27 cellular contexts compared by ENCODE assay signal in the genomic region with DNA sequence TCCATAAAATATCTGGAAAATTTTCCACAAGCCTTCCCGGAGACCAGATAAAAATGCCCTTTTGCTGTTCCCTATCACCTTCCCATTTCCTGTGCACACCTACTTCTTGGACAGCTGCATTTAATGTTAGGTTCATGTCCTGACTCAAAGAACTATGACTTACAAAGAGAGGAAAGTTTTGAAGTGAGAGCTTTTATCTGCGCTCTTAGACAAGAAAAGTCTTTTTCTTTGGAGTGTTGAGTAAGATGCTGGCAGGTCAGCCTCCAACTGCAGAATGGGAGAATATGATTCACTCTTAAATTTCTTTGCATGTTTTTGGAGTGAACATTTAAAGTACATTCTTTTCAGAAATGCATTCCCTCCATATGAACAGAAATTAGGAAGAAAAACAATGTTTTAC.
A peak's percentile ranks its signal among the peaks of the same experiment; 100 is the strongest.
DNase-seq lines count a peak whose midpoint lies in the region; ATAC-seq and TF ChIP-seq lines count a peak whose summit lies in the region.
"Had no signal": no experiment of that assay in that cellular context is flagged by ENCODE, and none has a peak within 500 bp of the region (broad histone marks: within the 10 kb centered on the region; RNA-seq: fewer than 3 reads in every experiment).

No MANE protein-coding gene starts in this region.

- DNase-seq in SK-N-SH (no peak), cardiac fibroblast (ENCODE audit: low read depth in 2 of 2) (peak; percentile 76 to 81), right atrium auricular region (ENCODE audit: low spot score) (no peak), thoracic aorta (ENCODE audit: low spot score) (no peak), NCI-H524 treated with DMSO at 0.1 percent for 48 hours (lab: John Stamatoyannopoulos, UW) (no peak), T-helper 2 cell (no peak)
- DNase-seq: activated CD4-positive, alpha-beta T cell treated with anti-CD3 and anti-CD28 coated beads for 4 hours; activated naive CD4-positive, alpha-beta T cell treated with anti-CD3 and anti-CD28 coated beads, Interleukin-2, amount 10 ng/mL, durations not matched to agents 7 days and 5 days; activated T-cell treated with anti-CD3 and anti-CD28 coated beads, Interleukin-2, amount 50 U/mL, for 48 hours; BE2C; cortex of kidney; DMS53; GF-D8; islet precursor cell; Karpas-422; NCI-H1048; NCI-H187; NCI-H2227 treated with DMSO at 0.1 percent for 48 hours; PC-3; stimulated activated CD4-positive, alpha-beta T cell treated with anti-CD3 and anti-CD28 coated beads, Interleukin-4, amount 100 ng/mL, for 1 hour; stimulated activated naive CD8-positive, alpha-beta T cell treated with anti-CD3 and anti-CD28 coated beads, Interleukin-15, Interleukin-2, amounts not matched to agents 100 U/mL and 50 U/mL, for 24 hours; T-helper 1 cell had no signal

- no peaks in the 10 kb centered on the region for H4K20me1 ChIP-seq in SK-N-SH (ENCODE audit: insufficient read depth)

- 57% methylated on average over 2 of the region's 2 CpGs for WGBS in SK-N-SH (ENCODE audit: low lambda C conversion rate)

- H3K36me3 ChIP-seq in SK-N-SH (replicated peaks in 1 of 2; ENCODE audit: control insufficient read depth in 1 of 2, insufficient read depth in 2 of 2, low read length in 1 of 2) = no peaks in the 10 kb centered on the region
- no peaks in the 10 kb centered on the region for H3K36me3 ChIP-seq in right atrium auricular region
- H3K36me3 ChIP-seq in thoracic aorta = no peaks in the 10 kb centered on the region
- H3K36me3 ChIP-seq: BE2C, tibial nerve had no signal

- TF ChIP-seq EP300 in SK-N-SH (IDR thresholded peaks at IDR 0.05; ENCODE audit: borderline replicate concordance in 1 of 2, low read depth in 1 of 2, low read length in 1 of 2) = no peak

- no peaks in the 10 kb centered on the region for H3K9me2 ChIP-seq in SK-N-SH

- no peak overlapping the region for H3K9ac ChIP-seq in SK-N-SH

- peaks cover 14% of the 10 kb centered on the region for H3F3A ChIP-seq in SK-N-SH (replicated peaks; ENCODE audit: insufficient read depth)

- H3K79me2 ChIP-seq in SK-N-SH (ENCODE audit: insufficient read depth) = no peaks in the 10 kb centered on the region

- no peaks in the 10 kb centered on the region for H3K27me3 ChIP-seq in SK-N-SH (ENCODE audit: insufficient read depth)
- H3K27me3 ChIP-seq in right atrium auricular region = no peaks in the 10 kb centered on the region
- no peaks in the 10 kb centered on the region for H3K27me3 ChIP-seq in thoracic aorta (replicated peaks; ENCODE audit: insufficient read depth)
- H3K27me3 ChIP-seq: BE2C, tibial nerve had no signal

- H2AFZ ChIP-seq in SK-N-SH (ENCODE audit: low read depth) = no peak overlapping the region

- H3K4me3 ChIP-seq in SK-N-SH (ENCODE audit: low read depth in 2 of 2, low read length in 1 of 2) (no peak overlapping the region), cardiac fibroblast (replicated peaks in 1 of 2; ENCODE audit: low read depth in 2 of 2, low read length in 2 of 2) (no peak overlapping the region), right atrium auricular region (no peak overlapping the region), thoracic aorta (no peak overlapping the region)
- H3K4me3 ChIP-seq: lung, tibial nerve had no signal

- ATAC-seq in SK-N-SH treated with all-trans-retinoic acid at 6 μM for 48 hours (no peak), thoracic aorta (ENCODE audit: insufficient number of reproducible peaks, low FRiP score, low read depth) (no peak), GM18907 (IDR thresholded peaks at IDR 0.05; ENCODE audit: unreplicated experiment) (no peak)
- ATAC-seq: PC-3; stimulated activated naive CD8-positive, alpha-beta T cell treated with anti-CD3 and anti-CD28 coated beads, Interleukin-15, Interleukin-2, amounts not matched to agents 100 U/mL and 50 U/mL, for 24 hours had no signal

- H3K27ac ChIP-seq in SK-N-SH (ENCODE audit: low read depth in 2 of 2, low read length in 1 of 2) (no peak overlapping the region), right atrium auricular region (peak overlapping the region; percentile 84 to 87), thoracic aorta (peak overlapping the region; percentile 82 to 93)
- H3K27ac ChIP-seq: 22Rv1 had no signal

- CTCF ChIA-PET in SK-N-SH (lab: Yijun Ruan, JAX) = interaction anchor here (1.5 kb wide), 1 partner anchor 13 kb away, joined by 3 read pairs; no protein-coding TSS in a partner anchor

- POLR2A ChIA-PET in SK-N-SH (lab: Yijun Ruan, JAX) = no interaction called here

- H3K4me2 ChIP-seq in SK-N-SH = no peak overlapping the region

- no peak for TF ChIP-seq RAD21 in SK-N-SH (IDR thresholded peaks at IDR 0.05; ENCODE audit: low read length)

- TF ChIP-seq CTCF in SK-N-SH (IDR thresholded peaks at IDR 0.05) (no peak), cardiac fibroblast (IDR thresholded peaks at IDR 0.05; ENCODE audit: low read depth, low read length) (no peak), right atrium auricular region (IDR thresholded peaks at IDR 0.05) (no peak), thoracic aorta (IDR thresholded peaks at IDR 0.05) (no peak)

- H3K9me3 ChIP-seq in SK-N-SH = no peaks in the 10 kb centered on the region
- H3K9me3 ChIP-seq in right atrium auricular region = no peaks in the 10 kb centered on the region
- no peaks in the 10 kb centered on the region for H3K9me3 ChIP-seq in thoracic aorta
- H3K9me3 ChIP-seq: BE2C, tibial nerve had no signal

- H3K4me1 ChIP-seq in SK-N-SH (ENCODE audit: control insufficient read depth in 1 of 2, insufficient read depth in 2 of 2, low read depth in 1 of 2, low read length in 1 of 2) (peaks cover 3 to 5% of the 10 kb centered on the region in 2 experiments; a peak in 3 of 4 replicates), right atrium auricular region (peaks cover 0 to 65% of the 10 kb centered on the region in 2 donors), thoracic aorta (ENCODE audit: control insufficient read depth in 1 of 2, low read depth in 2 of 2) (peaks cover 44 to 67% of the 10 kb centered on the region in 2 donors)

TF ChIP-seq in SK-N-SH, 30 proteins besides CTCF, POLR2A, EP300 and RAD21:
- TF ChIP-seq, protein P1, sequence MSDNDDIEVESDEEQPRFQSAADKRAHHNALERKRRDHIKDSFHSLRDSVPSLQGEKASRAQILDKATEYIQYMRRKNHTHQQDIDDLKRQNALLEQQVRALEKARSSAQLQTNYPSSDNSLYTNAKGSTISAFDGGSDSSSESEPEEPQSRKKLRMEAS (IDR thresholded peaks at IDR 0.05; ENCODE audit: low read depth) = no peak
- peak; percentile 17; the same call in 1 of the 2 replicates for TF ChIP-seq FOSL2 (IDR thresholded peaks at IDR 0.05; ENCODE audit: borderline replicate concordance, low read depth)
- TF ChIP-seq TAF1 (IDR thresholded peaks at IDR 0.05; ENCODE audit: borderline replicate concordance, low read depth, low read length) = no peak
- TF ChIP-seq IRF3 (IDR thresholded peaks at IDR 0.05; ENCODE audit: low read depth, low read length) = no peak
TF ChIP-seq in SK-N-SH: peak in this region for 1.

TF ChIP-seq in SK-N-SH treated with all-trans-retinoic acid at 6 μM for 48 hours, 23 proteins besides CTCF, POLR2A, EP300 and RAD21:
- no peak for TF ChIP-seq ZNF8 (CRISPR knock-in tag; IDR thresholded peaks at IDR 0.05)
- TF ChIP-seq TCF4 (CRISPR knock-in tag; IDR thresholded peaks at IDR 0.05; ENCODE audit: borderline replicate concordance) = no peak
- no peak for TF ChIP-seq POU6F1 (CRISPR knock-in tag; IDR thresholded peaks at IDR 0.05; ENCODE audit: borderline replicate concordance, low read depth)
- TF ChIP-seq GLIS3 (CRISPR knock-in tag; IDR thresholded peaks at IDR 0.05) = no peak
- TF ChIP-seq SNAI2 (CRISPR knock-in tag; IDR thresholded peaks at IDR 0.05) = no peak
- no peak for TF ChIP-seq BACH2 (CRISPR knock-in tag; IDR thresholded peaks at IDR 0.05; ENCODE audit: borderline replicate concordance)
- TF ChIP-seq PATZ1 (CRISPR knock-in tag; IDR thresholded peaks at IDR 0.05; ENCODE audit: borderline replicate concordance) = no peak
- no peak for TF ChIP-seq TOX (CRISPR knock-in tag; IDR thresholded peaks at IDR 0.05; ENCODE audit: borderline replicate concordance)
- no peak for TF ChIP-seq ZC3H10 (CRISPR knock-in tag; IDR thresholded peaks at IDR 0.05)
- no peak for TF ChIP-seq ZFP30 (CRISPR knock-in tag; IDR thresholded peaks at IDR 0.05)
- no peak for TF ChIP-seq ZNF70 (CRISPR knock-in tag; IDR thresholded peaks at IDR 0.05)
- TF ChIP-seq ARNTL (CRISPR knock-in tag; IDR thresholded peaks at IDR 0.05; ENCODE audit: borderline replicate concordance, low read depth) = no peak

Comparison
In these comparisons a context has a peak if more than half of its experiments do, and no peak if none do; other contexts are left out.
1. DNase-seq: peak in cardiac fibroblast (2 of 2); none in SK-N-SH (single experiment), right atrium auricular region (single experiment), thoracic aorta (single experiment), NCI-H524 treated with DMSO at 0.1 percent for 48 hours (single experiment) and T-helper 2 cell (0 of 5).
2. H3K27ac ChIP-seq: peak in right atrium auricular region (2 of 2) and thoracic aorta (2 of 2); none in SK-N-SH (0 of 2).